Comparison of ENCODE assay signal across 19 cellular contexts in genomic region chr18:25464211-25464610, GRCh38.
DNase-seq lines count a peak whose midpoint lies in the region; ATAC-seq and TF ChIP-seq lines count a peak whose summit lies in the region.
"Had no signal": no experiment of that assay in that cellular context is flagged by ENCODE, and none has a peak within 500 bp of the region (broad histone marks: within the 10 kb centered on the region; RNA-seq: fewer than 3 reads in every experiment).

No MANE protein-coding gene starts in this region.

- no peaks in the 10 kb centered on the region for H3K36me3 ChIP-seq in SJSA1
- H3K36me3 ChIP-seq in spleen: no peaks in the 10 kb centered on the region
- no peaks in the 10 kb centered on the region for H3K36me3 ChIP-seq in esophagus muscularis mucosa
- no peaks in the 10 kb centered on the region for H3K36me3 ChIP-seq in tibial nerve
- H3K36me3 ChIP-seq: tibial artery had no signal

- H3K9me3 ChIP-seq in SJSA1 (replicated peaks) (no peaks in the 10 kb centered on the region), spleen (no peaks in the 10 kb centered on the region), esophagus muscularis mucosa (no peaks in the 10 kb centered on the region), tibial nerve (no peaks in the 10 kb centered on the region)
- H3K9me3 ChIP-seq: tibial artery had no signal

- no peak for ATAC-seq in GM19023 (IDR thresholded peaks at IDR 0.05; ENCODE audit: unreplicated experiment)
- ATAC-seq: activated T-helper 17 cell treated with anti-CD3 and anti-CD28 coated beads, Interleukin-2, amount 50 U/mL, for 72 hours; left cardiac atrium; Right ventricle myocardium inferior had no signal

- no peak for TF ChIP-seq EP300 in esophagus muscularis mucosa (IDR thresholded peaks at IDR 0.05)
- no peak for TF ChIP-seq EP300 in tibial nerve (IDR thresholded peaks at IDR 0.05)

- peak overlapping the region; percentile 76 for H3K27ac ChIP-seq in SJSA1
- no peak overlapping the region for H3K27ac ChIP-seq in spleen
- H3K27ac ChIP-seq in esophagus muscularis mucosa (replicated peaks in 1 of 4): no peak overlapping the region
- H3K27ac ChIP-seq in tibial nerve: no peak overlapping the region
- H3K27ac ChIP-seq: tibial artery had no signal

- no peak for TF ChIP-seq CTCF in spleen (IDR thresholded peaks at IDR 0.05 in 8 of 11, conservative IDR thresholded peaks at IDR 0.05 in 3 of 11)
- TF ChIP-seq CTCF in esophagus muscularis mucosa (IDR thresholded peaks at IDR 0.05): no peak
- TF ChIP-seq CTCF in tibial nerve (IDR thresholded peaks at IDR 0.05): no peak

- no peak overlapping the region for H3K4me3 ChIP-seq in SJSA1
- no peak overlapping the region for H3K4me3 ChIP-seq in spleen
- H3K4me3 ChIP-seq in esophagus muscularis mucosa: no peak overlapping the region
- H3K4me3 ChIP-seq in tibial nerve: no peak overlapping the region
- H3K4me3 ChIP-seq: tibial artery had no signal

- intact Hi-C loops in spleen (cut with DNase I; ENCODE audit: low total_unique reads): no loop called here
- intact Hi-C loops in esophagus muscularis mucosa (cut with DNase I): no loop called here

- no peak for TF ChIP-seq POLR2A in spleen (IDR thresholded peaks at IDR 0.05)
- TF ChIP-seq POLR2A in esophagus muscularis mucosa (IDR thresholded peaks at IDR 0.05; ENCODE audit: low read depth): no peak
- no peak for TF ChIP-seq POLR2A in tibial nerve (IDR thresholded peaks at IDR 0.05)

- DNase-seq in EL (peak; percentile 82), SJSA1 (ENCODE audit: low read depth in 1 of 2, low spot score in 2 of 2) (peak in 1 of 2 experiments; percentile 82), fibroblast of gingiva (ENCODE audit: low read depth) (peak; percentile 82), non-pigmented ciliary epithelial cell (ENCODE audit: low read depth) (peak; percentile 59), spleen (no peak), esophagus muscularis mucosa (ENCODE audit: extremely low spot score) (no peak), tibial nerve (ENCODE audit: low spot score in 2 of 2) (no peak)
- DNase-seq: activated CD4-positive, alpha-beta T cell treated with anti-CD3 and anti-CD28 coated beads for 48 hours; AML-193; DND-41; left cardiac atrium; naive B cell; NCI-H2227 treated with DMSO at 0.1 percent for 48 hours; NCI-H774; stimulated activated naive CD4-positive, alpha-beta T cell treated with Interleukin-2 at 50 U/mL for 16 hours; tibial artery had no signal

- no peaks in the 10 kb centered on the region for H3K27me3 ChIP-seq in SJSA1 (replicated peaks)
- H3K27me3 ChIP-seq in spleen (replicated peaks in 1 of 7): no peaks in the 10 kb centered on the region
- no peaks in the 10 kb centered on the region for H3K27me3 ChIP-seq in esophagus muscularis mucosa
- no peaks in the 10 kb centered on the region for H3K27me3 ChIP-seq in tibial nerve
- H3K27me3 ChIP-seq: tibial artery had no signal

- H3K4me1 ChIP-seq in SJSA1 (replicated peaks) (peaks cover 43% of the 10 kb centered on the region), spleen (peaks cover 0 to 6% (median 0%) of the 10 kb centered on the region in 6 donors), esophagus muscularis mucosa (peaks cover 6 to 26% (median 8%) of the 10 kb centered on the region in 4 donors), tibial nerve (peaks cover 0 to 12% (median 0%) of the 10 kb centered on the region in 4 donors)

Comparison
In these comparisons a context has a peak if more than half of its experiments do, and no peak if none do; other contexts are left out.
1. DNase-seq: peak in EL (single experiment), fibroblast of gingiva (single experiment) and non-pigmented ciliary epithelial cell (single experiment); none in spleen (single experiment), esophagus muscularis mucosa (single experiment) and tibial nerve (0 of 2).